ENCODE assay signal across 1 cellular context in the genomic region with DNA sequence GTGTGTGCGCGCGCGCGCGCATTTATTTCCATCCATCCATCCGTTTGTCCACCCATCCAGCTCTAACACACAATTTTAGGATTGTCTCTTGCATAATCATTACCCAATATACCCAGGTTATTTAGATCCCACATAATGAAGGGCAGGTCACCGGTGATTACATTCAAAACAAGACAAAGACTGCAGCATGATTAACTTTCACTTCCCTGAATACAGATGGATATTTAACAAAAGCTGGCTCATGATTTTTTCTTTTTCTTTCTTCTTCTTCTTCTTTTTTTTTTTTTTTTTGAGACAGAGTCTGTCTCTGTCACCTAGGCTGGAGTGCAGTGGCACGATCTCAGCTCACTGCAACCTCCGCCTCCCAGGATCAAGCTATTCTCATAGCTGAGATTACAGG.
TF ChIP-seq lines count a peak whose summit lies in the region.

No MANE protein-coding gene starts in this region.

TF ChIP-seq in GM12878, 131 proteins besides CTCF, POLR2A, EP300 and RAD21 (continued from another document):
- TF ChIP-seq, protein P1, sequence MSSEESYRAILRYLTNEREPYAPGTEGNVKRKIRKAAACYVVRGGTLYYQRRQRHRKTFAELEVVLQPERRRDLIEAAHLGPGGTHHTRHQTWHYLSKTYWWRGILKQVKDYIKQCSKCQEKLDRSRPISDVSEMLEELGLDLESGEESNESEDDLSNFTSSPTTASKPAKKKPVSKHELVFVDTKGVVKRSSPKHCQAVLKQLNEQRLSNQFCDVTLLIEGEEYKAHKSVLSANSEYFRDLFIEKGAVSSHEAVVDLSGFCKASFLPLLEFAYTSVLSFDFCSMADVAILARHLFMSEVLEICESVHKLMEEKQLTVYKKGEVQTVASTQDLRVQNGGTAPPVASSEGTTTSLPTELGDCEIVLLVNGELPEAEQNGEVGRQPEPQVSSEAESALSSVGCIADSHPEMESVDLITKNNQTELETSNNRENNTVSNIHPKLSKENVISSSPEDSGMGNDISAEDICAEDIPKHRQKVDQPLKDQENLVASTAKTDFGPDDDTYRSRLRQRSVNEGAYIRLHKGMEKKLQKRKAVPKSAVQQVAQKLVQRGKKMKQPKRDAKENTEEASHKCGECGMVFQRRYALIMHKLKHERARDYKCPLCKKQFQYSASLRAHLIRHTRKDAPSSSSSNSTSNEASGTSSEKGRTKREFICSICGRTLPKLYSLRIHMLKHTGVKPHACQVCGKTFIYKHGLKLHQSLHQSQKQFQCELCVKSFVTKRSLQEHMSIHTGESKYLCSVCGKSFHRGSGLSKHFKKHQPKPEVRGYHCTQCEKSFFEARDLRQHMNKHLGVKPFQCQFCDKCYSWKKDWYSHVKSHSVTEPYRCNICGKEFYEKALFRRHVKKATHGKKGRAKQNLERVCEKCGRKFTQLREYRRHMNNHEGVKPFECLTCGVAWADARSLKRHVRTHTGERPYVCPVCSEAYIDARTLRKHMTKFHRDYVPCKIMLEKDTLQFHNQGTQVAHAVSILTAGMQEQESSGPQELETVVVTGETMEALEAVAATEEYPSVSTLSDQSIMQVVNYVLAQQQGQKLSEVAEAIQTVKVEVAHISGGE (CRISPR knock-in tag; IDR thresholded peaks at IDR 0.05), result no peak
- TF ChIP-seq ZNF687 (IDR thresholded peaks at IDR 0.05) (no peak), IRF4 (IDR thresholded peaks at IDR 0.05; ENCODE audit: low read depth, low read length) (peak; percentile 56; the same call in 1 of the 2 replicates)
